Comparison of ENCODE assay signal across 1 cellular context in the genomic region with DNA sequence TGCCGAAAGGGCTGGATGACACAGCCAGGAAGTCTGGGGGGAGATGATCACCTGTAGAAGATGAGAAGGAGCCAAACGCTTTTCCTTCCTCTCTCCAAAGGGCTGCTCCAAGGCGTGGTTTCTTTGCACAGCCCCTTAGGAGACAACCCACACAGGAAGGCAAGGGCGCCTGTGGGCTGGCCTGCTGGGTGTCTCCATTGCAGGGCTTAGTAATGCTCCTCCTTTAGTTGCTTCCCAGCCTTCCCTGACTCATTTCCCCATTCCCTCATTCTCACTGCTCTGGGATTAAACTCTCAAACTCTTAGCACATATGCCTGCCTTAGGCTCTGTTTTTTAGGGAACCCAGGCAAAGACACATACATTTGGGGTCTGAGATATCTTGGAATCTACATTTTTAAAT.
TF ChIP-seq lines count a peak whose summit lies in the region.

No MANE protein-coding gene starts in this region.

TF ChIP-seq in H1, 55 proteins besides CTCF, POLR2A, EP300 and RAD21:
- no peak for TF ChIP-seq EZH2 (IDR thresholded peaks at IDR 0.05; ENCODE audit: low read depth, low read length, severe bottlenecking)
- no peak for TF ChIP-seq SP1 (IDR thresholded peaks at IDR 0.05; ENCODE audit: low read depth, low read length)
- no peak for TF ChIP-seq SIX5 (IDR thresholded peaks at IDR 0.05; ENCODE audit: low read depth, low read length)
- TF ChIP-seq TEAD4 (IDR thresholded peaks at IDR 0.05; ENCODE audit: low read depth, low read length), result no peak
